8 cellular contexts compared by ENCODE assay signal in the genomic region with DNA sequence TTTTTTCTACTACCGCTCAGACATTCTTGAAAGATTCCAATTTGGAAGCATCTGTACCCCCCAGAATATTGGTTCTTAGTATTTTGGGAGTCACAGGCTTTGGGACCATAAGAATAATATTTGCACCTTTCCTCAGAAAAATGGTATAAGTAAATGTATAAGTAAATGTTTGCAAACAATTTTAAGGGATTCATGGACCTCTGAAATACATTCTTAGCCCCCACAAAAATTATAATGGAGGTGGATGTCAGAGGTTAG. TPM values are rescaled to one million over a fixed set of nuclear protein-coding genes. Genes with fewer than 3 reads are reported as not detected.
DNase-seq lines count a peak whose midpoint lies in the region; ATAC-seq, FAIRE-seq and TF ChIP-seq lines count a peak whose summit lies in the region.

No MANE protein-coding gene starts in this region.

- no peak for ATAC-seq in GM19351 (IDR thresholded peaks at IDR 0.05; ENCODE audit: unreplicated experiment)

- WGBS in small intestine, 3 donors, result 0 to 3% (median 0%) methylated on average over 1 of the region's 1 CpG

- no peaks in the 10 kb centered on the region for H3K9me3 ChIP-seq in WERI-Rb-1 (ENCODE audit: severe bottlenecking)
- no peaks in the 10 kb centered on the region for H3K9me3 ChIP-seq in small intestine (ENCODE audit: control insufficient read depth, low read depth)

- H3K27me3 ChIP-seq in WERI-Rb-1 (ENCODE audit: insufficient read depth, low read depth, severe bottlenecking) (no peaks in the 10 kb centered on the region), small intestine (ENCODE audit: control insufficient read depth in 2 of 2, insufficient read depth in 2 of 2, low read length in 2 of 2) (no peaks in the 10 kb centered on the region)

- FAIRE-seq in small intestine (lab: Jason Lieb, UNC), result no peak

- TF ChIP-seq CTCF in GM12865 (IDR thresholded peaks at IDR 0.05; ENCODE audit: insufficient read depth, low read depth, low read length, missing control alignments) (no peak), WERI-Rb-1 (IDR thresholded peaks at IDR 0.05; ENCODE audit: low read depth, low read length) (no peak)

- H3K4me1 ChIP-seq in small intestine (ENCODE audit: control insufficient read depth in 2 of 2, insufficient read depth in 1 of 2, low read depth in 1 of 2, low read length in 1 of 2), result peaks cover 3 to 4% of the 10 kb centered on the region in 2 donors

- H3K27ac ChIP-seq in WERI-Rb-1 (peak overlapping the region; percentile 99), small intestine (ENCODE audit: low read depth in 1 of 2, low read length in 1 of 2) (peak overlapping the region; percentile 97 to 99)

- H3K4me3 ChIP-seq in GM12865 (ENCODE audit: low read depth, low read length), result peak overlapping the region; percentile 66
- H3K4me3 ChIP-seq in WERI-Rb-1 (ENCODE audit: low read depth, low read length), result peak overlapping the region; percentile 86
- H3K4me3 ChIP-seq in iPS-11a (ENCODE audit: low read depth, low read length), result peak overlapping the region; percentile 92
- H3K4me3 ChIP-seq in small intestine (ENCODE audit: low read depth in 1 of 2, low read length in 2 of 2), result peak overlapping the region; percentile 71 to 91

- H3K36me3 ChIP-seq in WERI-Rb-1, result peaks cover 9% of the 10 kb centered on the region; the same call in 1 of the 2 replicates
- H3K36me3 ChIP-seq in small intestine (ENCODE audit: control insufficient read depth in 2 of 2, insufficient read depth in 2 of 2, low read length in 2 of 2), result no peaks in the 10 kb centered on the region

- DNase-seq in GM12865 (ENCODE audit: low read depth) (no peak), WERI-Rb-1 (no peak), small intestine (no peak), COR-L47 (lab: John Stamatoyannopoulos, UW) (no peak), SKM-1 (lab: John Stamatoyannopoulos, UW; ENCODE audit: unreplicated experiment) (no peak)
- no peak for DNase-seq in activated CD8-positive, alpha-beta memory T cell treated with anti-CD3 and anti-CD28 coated beads, Interleukin-2, amount 50 U/mL, for 4 hours

RNA-seq across cellular contexts. Expression of a gene that starts 0.7 kb away (rescaled TPM):
- polyA plus RNA-seq in small intestine, result 100 to 1,000 TPM; 219 to 331 (median 292) TPM

RNA-seq across cellular contexts. Expression of a gene that starts 31.6 kb away (rescaled TPM):
- 10 to 100 TPM in 1 of 3 donors, 1 to 10 TPM in 2; 7.6 to 39.1 (median 7.8) TPM for polyA plus RNA-seq in small intestine
